9 cellular contexts compared by ENCODE assay signal in the genomic region with DNA sequence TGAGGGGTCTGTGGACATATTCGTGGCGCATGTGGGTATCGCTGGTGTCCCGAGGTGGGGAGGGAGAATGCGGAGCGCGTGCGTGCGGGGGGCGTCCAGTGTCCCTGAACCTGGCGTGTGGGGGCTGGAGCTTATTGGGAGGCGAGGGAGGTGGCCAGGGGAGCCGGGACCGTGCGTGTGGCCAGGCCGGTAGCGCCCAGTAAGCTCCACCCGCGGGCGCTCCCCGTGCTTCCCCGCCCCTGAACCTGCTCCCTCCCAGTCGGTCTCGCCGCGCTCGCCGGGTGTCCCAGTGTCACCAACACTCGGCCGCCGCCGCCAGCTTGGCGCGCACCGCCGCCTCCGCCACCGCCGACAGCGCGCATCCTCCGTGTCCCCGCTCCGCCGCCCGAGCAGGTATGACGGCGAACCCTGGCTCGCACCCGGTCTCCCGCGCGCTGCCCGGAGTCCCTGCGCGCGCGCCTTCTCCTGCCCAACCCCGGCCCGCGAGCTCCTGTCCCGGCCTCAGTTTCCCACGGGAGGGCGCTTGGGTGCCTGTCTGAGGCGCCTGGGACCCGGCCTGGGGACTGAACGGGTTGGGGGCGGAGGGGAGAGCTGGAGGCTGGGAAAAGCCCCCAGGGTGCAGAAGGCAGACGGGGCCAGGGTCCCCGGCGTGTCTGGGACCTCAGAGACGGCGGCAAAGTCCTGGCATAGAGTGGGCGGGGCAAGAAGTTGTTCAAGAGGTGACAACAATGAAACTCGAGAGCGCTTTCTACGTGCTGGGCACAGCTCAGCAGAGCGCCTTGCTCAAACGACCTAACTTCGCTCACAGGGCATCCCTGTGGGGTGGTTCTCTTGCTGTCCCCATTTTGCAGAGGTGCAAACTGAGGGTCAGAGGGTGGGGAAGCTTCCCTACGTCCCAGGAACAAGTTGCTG. TPM values are rescaled to one million over a fixed set of nuclear protein-coding genes. Genes with fewer than 3 reads are reported as not detected.
DNase-seq lines count a peak whose midpoint lies in the region; ATAC-seq, FAIRE-seq and TF ChIP-seq lines count a peak whose summit lies in the region.
"Had no signal": no experiment of that assay in that cellular context is flagged by ENCODE, and none has a peak within 500 bp of the region (broad histone marks: within the 10 kb centered on the region; RNA-seq: fewer than 3 reads in every experiment).

A gene with protein sequence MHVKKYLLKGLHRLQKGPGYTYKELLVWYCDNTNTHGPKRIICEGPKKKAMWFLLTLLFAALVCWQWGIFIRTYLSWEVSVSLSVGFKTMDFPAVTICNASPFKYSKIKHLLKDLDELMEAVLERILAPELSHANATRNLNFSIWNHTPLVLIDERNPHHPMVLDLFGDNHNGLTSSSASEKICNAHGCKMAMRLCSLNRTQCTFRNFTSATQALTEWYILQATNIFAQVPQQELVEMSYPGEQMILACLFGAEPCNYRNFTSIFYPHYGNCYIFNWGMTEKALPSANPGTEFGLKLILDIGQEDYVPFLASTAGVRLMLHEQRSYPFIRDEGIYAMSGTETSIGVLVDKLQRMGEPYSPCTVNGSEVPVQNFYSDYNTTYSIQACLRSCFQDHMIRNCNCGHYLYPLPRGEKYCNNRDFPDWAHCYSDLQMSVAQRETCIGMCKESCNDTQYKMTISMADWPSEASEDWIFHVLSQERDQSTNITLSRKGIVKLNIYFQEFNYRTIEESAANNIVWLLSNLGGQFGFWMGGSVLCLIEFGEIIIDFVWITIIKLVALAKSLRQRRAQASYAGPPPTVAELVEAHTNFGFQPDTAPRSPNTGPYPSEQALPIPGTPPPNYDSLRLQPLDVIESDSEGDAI (plus strand): TSS at position 258 of the 912 bp plus-strand sequence. CDS start 46,298 bp downstream, outside the sequence.

- no peak within 1 kb of the TSS for H3K9ac ChIP-seq in kidney (ENCODE audit: low read length in 2 of 2)

- H3K27me3 ChIP-seq in brain microvascular endothelial cell (replicated peaks): peaks cover 20% of the 10 kb centered on the region

- no peaks in the 10 kb centered on the region for H3K4me1 ChIP-seq in kidney (ENCODE audit: control insufficient read depth in 1 of 2, insufficient read depth in 1 of 2, low read depth in 1 of 2, low read length in 2 of 2)

- no peak for ATAC-seq in activated T-cell treated with anti-CD3 and anti-CD28 coated beads, Interleukin-2, amount 50 U/mL, for 72 hours (replicated peaks in 1 of 2)
- no peak for ATAC-seq in activated T-cell treated with anti-CD3 and anti-CD28 coated beads, Interleukin-2, amount 50 U/mL, for 4 hours
- ATAC-seq in activated CD8-positive, alpha-beta T cell treated with anti-CD3 and anti-CD28 coated beads for 36 hours: no peak
- ATAC-seq in HG03280 (IDR thresholded peaks at IDR 0.05; ENCODE audit: unreplicated experiment): no peak

- in situ Hi-C loops in brain microvascular endothelial cell (cut with HindIII; ENCODE audit: low pct_ligation_motif_present, low sequenced_read_pairs): no loop called here

- CTCF ChIA-PET in activated CD8-positive, alpha-beta T cell treated with anti-CD3 and anti-CD28 coated beads for 36 hours (lab: Charles Lee): interaction anchor here (1.1 kb wide), 1 partner anchor 131 kb away, joined by 3 read pairs; no protein-coding TSS in a partner anchor
- CTCF ChIA-PET in activated naive CD4-positive, alpha-beta T cell treated with anti-CD3 and anti-CD28 coated beads, Interleukin-2, amount 10 ng/mL, durations not matched to agents 7 days and 5 days (lab: Charles Lee): interaction anchor here (1.0 kb wide), 1 partner anchor 134 kb away, joined by 3 read pairs; no protein-coding TSS in a partner anchor

- H3K27ac Mint-ChIP-seq in activated T-cell treated with anti-CD3 and anti-CD28 coated beads, Interleukin-2, amount 50 U/mL, for 72 hours: no peak within 1 kb of the TSS
- no peak within 1 kb of the TSS for H3K27ac Mint-ChIP-seq in activated CD8-positive, alpha-beta T cell treated with anti-CD3 and anti-CD28 coated beads for 36 hours
- H3K27ac Mint-ChIP-seq in type B pancreatic cell: no peak within 1 kb of the TSS
- H3K27ac Mint-ChIP-seq in activated naive CD4-positive, alpha-beta T cell treated with anti-CD3 and anti-CD28 coated beads, Interleukin-2, amount 10 ng/mL, durations not matched to agents 7 days and 5 days: no peak within 1 kb of the TSS

- peak in 1 of 2 donors; percentile 2 for DNase-seq in activated T-cell treated with anti-CD3 and anti-CD28 coated beads, Interleukin-2, amount 50 U/mL, for 72 hours
- DNase-seq in activated T-cell treated with anti-CD3 and anti-CD28 coated beads, Interleukin-2, amount 50 U/mL, for 4 hours: no peak
- peak; percentile 4 for DNase-seq in activated CD8-positive, alpha-beta T cell treated with anti-CD3 and anti-CD28 coated beads for 36 hours
- peak; percentile 73 for DNase-seq in kidney
- no peak for DNase-seq in type B pancreatic cell (ENCODE audit: extremely low spot score, unreplicated experiment)
- no peak for DNase-seq in brain microvascular endothelial cell
- DNase-seq in activated naive CD4-positive, alpha-beta T cell treated with anti-CD3 and anti-CD28 coated beads, Interleukin-2, amount 10 ng/mL, durations not matched to agents 7 days and 5 days: no peak

- H3K9me3 ChIP-seq in kidney (ENCODE audit: control insufficient read depth in 1 of 2, low read length in 2 of 2): peaks cover 0 to 3% of the 10 kb centered on the region in 2 donors

- no peak for TF ChIP-seq CTCF in activated CD8-positive, alpha-beta T cell treated with anti-CD3 and anti-CD28 coated beads for 36 hours (IDR thresholded peaks at IDR 0.05)
- no peak for TF ChIP-seq CTCF in kidney (IDR thresholded peaks at IDR 0.05; ENCODE audit: borderline replicate concordance, extremely low read depth, insufficient read depth)
- TF ChIP-seq CTCF in type B pancreatic cell (conservative IDR thresholded peaks at IDR 0.05): no peak
- no peak for TF ChIP-seq CTCF in brain microvascular endothelial cell (IDR thresholded peaks at IDR 0.05; ENCODE audit: low read depth, low read length, missing control alignments)

- no peak for FAIRE-seq in kidney (lab: Jason Lieb, UNC)

- peaks cover 33% of the 10 kb centered on the region for H3K27me3 Mint-ChIP-seq in activated T-cell treated with anti-CD3 and anti-CD28 coated beads, Interleukin-2, amount 50 U/mL, for 72 hours (ENCODE audit: low read depth)
- H3K27me3 Mint-ChIP-seq in activated T-cell treated with anti-CD3 and anti-CD28 coated beads, Interleukin-2, amount 50 U/mL, for 4 hours (ENCODE audit: low read depth): peaks cover 37% of the 10 kb centered on the region
- H3K27me3 Mint-ChIP-seq in activated CD8-positive, alpha-beta T cell treated with anti-CD3 and anti-CD28 coated beads for 36 hours: peaks cover 33% of the 10 kb centered on the region
- peaks cover 73% of the 10 kb centered on the region for H3K27me3 Mint-ChIP-seq in type B pancreatic cell
- H3K27me3 Mint-ChIP-seq in activated naive CD4-positive, alpha-beta T cell treated with anti-CD3 and anti-CD28 coated beads, Interleukin-2, amount 10 ng/mL, durations not matched to agents 7 days and 5 days: peaks cover 44% of the 10 kb centered on the region

- H3K27ac ChIP-seq in kidney (ENCODE audit: low read depth in 2 of 2, low read length in 2 of 2): no peak within 1 kb of the TSS
- no peak within 1 kb of the TSS for H3K27ac ChIP-seq in brain microvascular endothelial cell

- H3K4me3 Mint-ChIP-seq in activated T-cell treated with anti-CD3 and anti-CD28 coated beads, Interleukin-2, amount 50 U/mL, for 72 hours: peak within 1 kb of the TSS; percentile 24 to 25
- no peak within 1 kb of the TSS for H3K4me3 Mint-ChIP-seq in activated T-cell treated with anti-CD3 and anti-CD28 coated beads, Interleukin-2, amount 50 U/mL, for 4 hours
- no peak within 1 kb of the TSS for H3K4me3 Mint-ChIP-seq in activated CD8-positive, alpha-beta T cell treated with anti-CD3 and anti-CD28 coated beads for 36 hours
- peak within 1 kb of the TSS; percentile 77 for H3K4me3 Mint-ChIP-seq in type B pancreatic cell
- H3K4me3 Mint-ChIP-seq in activated naive CD4-positive, alpha-beta T cell treated with anti-CD3 and anti-CD28 coated beads, Interleukin-2, amount 10 ng/mL, durations not matched to agents 7 days and 5 days: no peak within 1 kb of the TSS

- intact Hi-C loops in activated CD8-positive, alpha-beta T cell treated with anti-CD3 and anti-CD28 coated beads for 36 hours (cut with micrococcal nuclease): no loop called here
- intact Hi-C loops in kidney (cut with DNase I): no loop called here

- no peaks in the 10 kb centered on the region for H3K9me3 Mint-ChIP-seq in activated T-cell treated with anti-CD3 and anti-CD28 coated beads, Interleukin-2, amount 50 U/mL, for 72 hours
- H3K9me3 Mint-ChIP-seq in activated T-cell treated with anti-CD3 and anti-CD28 coated beads, Interleukin-2, amount 50 U/mL, for 4 hours: no peaks in the 10 kb centered on the region
- H3K9me3 Mint-ChIP-seq in activated CD8-positive, alpha-beta T cell treated with anti-CD3 and anti-CD28 coated beads for 36 hours: no peaks in the 10 kb centered on the region
- H3K9me3 Mint-ChIP-seq in type B pancreatic cell: no peaks in the 10 kb centered on the region
- H3K9me3 Mint-ChIP-seq in activated naive CD4-positive, alpha-beta T cell treated with anti-CD3 and anti-CD28 coated beads, Interleukin-2, amount 10 ng/mL, durations not matched to agents 7 days and 5 days: no peaks in the 10 kb centered on the region

- H3K4me3 ChIP-seq in kidney (ENCODE audit: low read length in 2 of 2) (peak within 1 kb of the TSS; percentile 3 to 37), brain microvascular endothelial cell (ENCODE audit: low read depth, low read length) (no peak within 1 kb of the TSS)

- H3K36me3 ChIP-seq in kidney (ENCODE audit: control insufficient read depth in 1 of 2, insufficient read depth in 2 of 2, low read length in 2 of 2) (no peaks in the 10 kb centered on the region), brain microvascular endothelial cell (replicated peaks) (no peaks in the 10 kb centered on the region)

- H3K4me1 Mint-ChIP-seq in activated T-cell treated with anti-CD3 and anti-CD28 coated beads, Interleukin-2, amount 50 U/mL, for 72 hours (ENCODE audit: low read depth): peaks cover 7% of the 10 kb centered on the region
- H3K4me1 Mint-ChIP-seq in activated T-cell treated with anti-CD3 and anti-CD28 coated beads, Interleukin-2, amount 50 U/mL, for 4 hours (ENCODE audit: low read depth): peaks cover 3% of the 10 kb centered on the region
- peaks cover 3% of the 10 kb centered on the region for H3K4me1 Mint-ChIP-seq in activated CD8-positive, alpha-beta T cell treated with anti-CD3 and anti-CD28 coated beads for 36 hours (ENCODE audit: low read depth)
- H3K4me1 Mint-ChIP-seq in type B pancreatic cell (ENCODE audit: unreplicated experiment): peaks cover 7% of the 10 kb centered on the region
- peaks cover 5% of the 10 kb centered on the region for H3K4me1 Mint-ChIP-seq in activated naive CD4-positive, alpha-beta T cell treated with anti-CD3 and anti-CD28 coated beads, Interleukin-2, amount 10 ng/mL, durations not matched to agents 7 days and 5 days

- POLR2A ChIA-PET in activated CD8-positive, alpha-beta T cell treated with anti-CD3 and anti-CD28 coated beads for 36 hours (lab: Charles Lee): no interaction called here

- no peaks in the 10 kb centered on the region for H3K36me3 Mint-ChIP-seq in activated T-cell treated with anti-CD3 and anti-CD28 coated beads, Interleukin-2, amount 50 U/mL, for 72 hours (ENCODE audit: insufficient read depth in 2 of 2)
- no peaks in the 10 kb centered on the region for H3K36me3 Mint-ChIP-seq in activated T-cell treated with anti-CD3 and anti-CD28 coated beads, Interleukin-2, amount 50 U/mL, for 4 hours (ENCODE audit: insufficient read depth)
- H3K36me3 Mint-ChIP-seq in activated CD8-positive, alpha-beta T cell treated with anti-CD3 and anti-CD28 coated beads for 36 hours (ENCODE audit: low read depth): no peaks in the 10 kb centered on the region
- no peaks in the 10 kb centered on the region for H3K36me3 Mint-ChIP-seq in type B pancreatic cell
- H3K36me3 Mint-ChIP-seq in activated naive CD4-positive, alpha-beta T cell treated with anti-CD3 and anti-CD28 coated beads, Interleukin-2, amount 10 ng/mL, durations not matched to agents 7 days and 5 days: no peaks in the 10 kb centered on the region

RNA-seq across cellular contexts. Expression of the gene that starts here (rescaled TPM):
- not detected for total RNA-seq in activated T-cell treated with anti-CD3 and anti-CD28 coated beads, Interleukin-2, amount 50 U/mL, for 72 hours
- not detected for total RNA-seq in activated T-cell treated with anti-CD3 and anti-CD28 coated beads, Interleukin-2, amount 50 U/mL, for 4 hours
- total RNA-seq in activated CD8-positive, alpha-beta T cell treated with anti-CD3 and anti-CD28 coated beads for 36 hours: not detected
- total RNA-seq in kidney: 7.8 TPM
- 62.9 TPM for polyA plus RNA-seq in kidney (ENCODE audit: insufficient read depth, low read depth, low replicate concordance)
- 4.2 and 4.3 TPM in 2 replicates for total RNA-seq in type B pancreatic cell (ENCODE audit: low replicate concordance)
- total RNA-seq: Daoy had no signal

Comparison
In these comparisons a context has a peak if more than half of its experiments do, and no peak if none do; other contexts are left out.
1. H3K4me3 Mint-ChIP-seq: peak in activated T-cell treated with anti-CD3 and anti-CD28 coated beads, Interleukin-2, amount 50 U/mL, for 72 hours (2 of 2) and type B pancreatic cell (single experiment); none in activated T-cell treated with anti-CD3 and anti-CD28 coated beads, Interleukin-2, amount 50 U/mL, for 4 hours (single experiment), activated CD8-positive, alpha-beta T cell treated with anti-CD3 and anti-CD28 coated beads for 36 hours (single experiment) and activated naive CD4-positive, alpha-beta T cell treated with anti-CD3 and anti-CD28 coated beads, Interleukin-2, amount 10 ng/mL, durations not matched to agents 7 days and 5 days (single experiment).
2. Peak in DNase-seq in activated CD8-positive, alpha-beta T cell treated with anti-CD3 and anti-CD28 coated beads for 36 hours; RNA of the gene not detected or under 1 TPM.